Comparison of ENCODE assay signal across 25 cellular contexts in the genomic region with DNA sequence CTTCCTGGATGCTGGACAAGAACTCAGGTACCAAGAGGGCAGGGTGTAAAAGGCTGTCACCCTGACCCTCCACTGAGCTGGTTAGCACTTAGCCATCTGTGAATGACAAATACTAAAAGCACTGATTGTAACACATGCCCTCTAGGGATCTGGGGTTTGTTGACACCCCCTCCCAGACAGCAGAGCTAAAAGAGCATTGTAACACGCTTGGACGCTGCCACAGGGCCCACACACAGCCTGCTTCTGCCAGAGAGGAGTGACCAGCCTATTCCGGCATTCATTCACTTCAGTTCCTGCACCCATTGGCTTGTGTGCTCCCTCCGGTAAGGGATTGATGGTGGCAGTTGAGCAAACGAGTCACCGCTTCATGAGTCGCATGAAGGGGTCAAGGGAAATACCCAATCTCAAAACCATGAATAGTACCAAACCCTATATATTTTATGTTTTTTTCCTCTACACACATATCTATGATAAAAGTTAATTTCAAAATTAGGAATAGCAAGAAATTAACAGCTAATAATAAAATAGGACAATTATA. TPM values are rescaled to one million over a fixed set of nuclear protein-coding genes. Genes with fewer than 3 reads are reported as not detected.
"Had no signal": no experiment of that assay in that cellular context is flagged by ENCODE, and none has a peak within 500 bp of the region (broad histone marks: within the 10 kb centered on the region; RNA-seq: fewer than 3 reads in every experiment).

No MANE protein-coding gene starts in this region.

- H3K27ac Mint-ChIP-seq: activated CD4-positive, alpha-beta memory T cell treated with anti-CD3 and anti-CD28 coated beads, Interleukin-2, amount 10 ng/mL, durations not matched to agents 7 days and 5 days; activated T-helper 2 cell treated with anti-CD3 and anti-CD28 coated beads, Interferon-gamma antibody, Interleukin-2, Interleukin-4, amounts not matched to agents 10 μg/mL and 5 μg/mL and 100 μg/mL, durations not matched to agents 14 hours and 24 hours and 36 hours; endodermal cell; memory B cell; nephron; stimulated activated naive CD8-positive, alpha-beta T cell treated with anti-CD3 and anti-CD28 coated beads, Interleukin-15, Interleukin-2, amounts not matched to agents 100 ng/mL and 50 ng/mL, for 24 hours; WTC11 had no signal

- FAIRE-seq: pancreas had no signal

- H3K4me3 Mint-ChIP-seq: activated CD4-positive, alpha-beta memory T cell treated with anti-CD3 and anti-CD28 coated beads, Interleukin-2, amount 10 ng/mL, durations not matched to agents 7 days and 5 days; endodermal cell; memory B cell; nephron; stimulated activated naive CD8-positive, alpha-beta T cell treated with anti-CD3 and anti-CD28 coated beads, Interleukin-15, Interleukin-2, amounts not matched to agents 100 ng/mL and 50 ng/mL, for 24 hours; WTC11 had no signal

- H3K36me3 ChIP-seq: cardiac muscle cell, neutrophil, pancreas, tibial artery had no signal

- H3K27me3 ChIP-seq: cardiac muscle cell, neutrophil, tibial artery had no signal

- H3K36me3 Mint-ChIP-seq: memory B cell, WTC11 had no signal

- H3K27ac ChIP-seq: cardiac muscle cell, epithelial cell of prostate, neutrophil, pancreas, psoas muscle, tibial artery had no signal

- H3K4me3 ChIP-seq: cardiac muscle cell, pancreas, psoas muscle, tibial artery had no signal

- H3K4me1 ChIP-seq: pancreas, psoas muscle had no signal

- DNase-seq: activated CD4-positive, alpha-beta memory T cell treated with anti-CD3 and anti-CD28 coated beads, Interleukin-2, amount 10 ng/mL, durations not matched to agents 7 days and 5 days; activated naive CD4-positive, alpha-beta T cell; cortex of kidney; endodermal cell; foreskin fibroblast; hippocampal formation; left cardiac atrium; pancreas; psoas muscle; right cardiac atrium; stimulated activated CD4-positive, alpha-beta T cell treated with anti-CD3 and anti-CD28 coated beads, Interleukin-4, amount 100 ng/mL, for 24 hours; T-helper 1 cell; T-helper 9 cell; tibial artery had no signal

- H3K4me1 Mint-ChIP-seq: activated CD4-positive, alpha-beta memory T cell treated with anti-CD3 and anti-CD28 coated beads, Interleukin-2, amount 10 ng/mL, durations not matched to agents 7 days and 5 days; endodermal cell had no signal

- H3K9me3 ChIP-seq: neutrophil, pancreas, psoas muscle, tibial artery had no signal

- ATAC-seq: left cardiac atrium, psoas muscle, right cardiac atrium, WTC11 had no signal

- H3K9me3 Mint-ChIP-seq: activated CD4-positive, alpha-beta memory T cell treated with anti-CD3 and anti-CD28 coated beads, Interleukin-2, amount 10 ng/mL, durations not matched to agents 7 days and 5 days; activated T-helper 2 cell treated with anti-CD3 and anti-CD28 coated beads, Interferon-gamma antibody, Interleukin-2, Interleukin-4, amounts not matched to agents 10 μg/mL and 5 μg/mL and 100 μg/mL, durations not matched to agents 14 hours and 24 hours and 36 hours; memory B cell; stimulated activated naive CD8-positive, alpha-beta T cell treated with anti-CD3 and anti-CD28 coated beads, Interleukin-15, Interleukin-2, amounts not matched to agents 100 ng/mL and 50 ng/mL, for 24 hours had no signal

RNA-seq across cellular contexts. Expression of a gene that starts 15.8 kb away (rescaled TPM):
- total RNA-seq: activated CD4-positive, alpha-beta memory T cell treated with anti-CD3 and anti-CD28 coated beads, Interleukin-2, amount 10 ng/mL, durations not matched to agents 7 days and 5 days; activated T-helper 2 cell treated with anti-CD3 and anti-CD28 coated beads, Interferon-gamma antibody, Interleukin-2, Interleukin-4, amounts not matched to agents 10 μg/mL and 5 μg/mL and 100 μg/mL, durations not matched to agents 14 hours and 24 hours and 36 hours; cardiac muscle cell; cerebellum; left cardiac atrium; liver; pancreas; psoas muscle; right cardiac atrium; urinary bladder; WTC11 had no signal
- polyA plus RNA-seq: cardiac muscle cell, liver, pancreas, psoas muscle, right cardiac atrium, urinary bladder had no signal

RNA-seq across cellular contexts. Expression of a gene that starts 42.0 kb away (rescaled TPM):
- total RNA-seq: activated CD4-positive, alpha-beta memory T cell treated with anti-CD3 and anti-CD28 coated beads, Interleukin-2, amount 10 ng/mL, durations not matched to agents 7 days and 5 days; activated T-helper 2 cell treated with anti-CD3 and anti-CD28 coated beads, Interferon-gamma antibody, Interleukin-2, Interleukin-4, amounts not matched to agents 10 μg/mL and 5 μg/mL and 100 μg/mL, durations not matched to agents 14 hours and 24 hours and 36 hours; cardiac muscle cell; cerebellum; left cardiac atrium; liver; pancreas; psoas muscle; right cardiac atrium; urinary bladder; WTC11 had no signal
- polyA plus RNA-seq: cardiac muscle cell, liver, pancreas, psoas muscle, right cardiac atrium, urinary bladder had no signal

RNA-seq across cellular contexts. Expression of a gene that starts 57.3 kb away (rescaled TPM):
- total RNA-seq: activated CD4-positive, alpha-beta memory T cell treated with anti-CD3 and anti-CD28 coated beads, Interleukin-2, amount 10 ng/mL, durations not matched to agents 7 days and 5 days; activated T-helper 2 cell treated with anti-CD3 and anti-CD28 coated beads, Interferon-gamma antibody, Interleukin-2, Interleukin-4, amounts not matched to agents 10 μg/mL and 5 μg/mL and 100 μg/mL, durations not matched to agents 14 hours and 24 hours and 36 hours; cardiac muscle cell; cerebellum; left cardiac atrium; liver; pancreas; psoas muscle; right cardiac atrium; urinary bladder; WTC11 had no signal
- polyA plus RNA-seq: cardiac muscle cell, liver, psoas muscle, right cardiac atrium, urinary bladder had no signal
